16 cellular contexts compared by ENCODE assay signal in the genomic region with DNA sequence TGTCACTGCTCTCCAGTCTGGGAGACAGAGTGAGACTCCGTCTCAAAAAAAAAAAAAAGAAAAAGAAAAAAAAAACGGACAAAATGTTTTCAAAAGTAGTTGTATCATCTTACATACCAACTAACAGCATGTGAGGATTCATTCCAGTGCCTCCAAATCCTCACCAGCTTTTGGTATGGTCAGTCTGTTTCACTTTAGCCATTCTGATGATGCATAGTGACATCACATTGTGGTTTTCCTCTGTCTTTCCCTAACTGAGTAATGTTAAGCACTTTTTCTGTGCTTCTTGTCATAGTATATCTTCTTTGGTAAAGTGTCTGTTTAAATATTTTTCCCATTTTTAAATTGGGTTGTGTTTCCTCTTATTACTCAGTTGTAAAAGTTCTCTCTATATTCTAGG.
DNase-seq lines count a peak whose midpoint lies in the region; ATAC-seq, FAIRE-seq and TF ChIP-seq lines count a peak whose summit lies in the region.
"Had no signal": no experiment of that assay in that cellular context is flagged by ENCODE, and none has a peak within 500 bp of the region (broad histone marks: within the 10 kb centered on the region; RNA-seq: fewer than 3 reads in every experiment).

No MANE protein-coding gene starts in this region.

- TF ChIP-seq CTCF in AG10803 (conservative IDR thresholded peaks at IDR 0.05; ENCODE audit: low read length) (no peak), astrocyte of the spinal cord (IDR thresholded peaks at IDR 0.05; ENCODE audit: low read depth, low read length) (no peak), progenitor cell of endocrine pancreas (IDR thresholded peaks at IDR 0.05; ENCODE audit: unreplicated experiment) (no peak)

- peak; percentile 79 for DNase-seq in AG10803 (ENCODE audit: low read depth)
- DNase-seq in HTR-8/SVneo (ENCODE audit: insufficient read length, low spot score), result peak; percentile 35
- DNase-seq in astrocyte of the spinal cord (ENCODE audit: low read depth, low spot score), result peak; percentile 86
- DNase-seq in iris pigment epithelial cell (ENCODE audit: low read depth), result peak; percentile 92
- DNase-seq in NCI-H1417 treated with DMSO at 0.1 percent for 48 hours (lab: John Stamatoyannopoulos, UW), result no peak
- no peak for DNase-seq in progenitor cell of endocrine pancreas (ENCODE audit: low spot score, unreplicated experiment)
- DNase-seq: activated CD4-positive, alpha-beta memory T cell treated with anti-CD3 and anti-CD28 coated beads, Interleukin-2, amount 10 ng/mL, durations not matched to agents 7 days and 5 days; activated naive CD4-positive, alpha-beta T cell treated with anti-CD3 and anti-CD28 coated beads, Interleukin-2, amount 10 ng/mL, durations not matched to agents 7 days and 5 days; BE2C; cortex of kidney; NCI-H1048; T-helper 9 cell had no signal

- ATAC-seq in HG03039 (IDR thresholded peaks at IDR 0.05; ENCODE audit: unreplicated experiment), result no peak
- ATAC-seq in activated T-helper 17 cell treated with anti-CD3 and anti-CD28 coated beads, Interleukin-2, amount 50 U/mL, for 72 hours (replicated peaks), result no peak

- H3K4me1 Mint-ChIP-seq in progenitor cell of endocrine pancreas (ENCODE audit: low read depth), result peaks cover 2% of the 10 kb centered on the region
- no peaks in the 10 kb centered on the region for H3K4me1 Mint-ChIP-seq in activated T-helper 17 cell treated with anti-CD3 and anti-CD28 coated beads, Interleukin-2, amount 50 U/mL, for 72 hours
- H3K4me1 Mint-ChIP-seq: activated CD4-positive, alpha-beta memory T cell treated with anti-CD3 and anti-CD28 coated beads, Interleukin-2, amount 10 ng/mL, durations not matched to agents 7 days and 5 days; activated naive CD4-positive, alpha-beta T cell treated with anti-CD3 and anti-CD28 coated beads, Interleukin-2, amount 10 ng/mL, durations not matched to agents 7 days and 5 days had no signal

- no peak overlapping the region for H3K27ac Mint-ChIP-seq in progenitor cell of endocrine pancreas
- no peak overlapping the region for H3K27ac Mint-ChIP-seq in activated T-helper 17 cell treated with anti-CD3 and anti-CD28 coated beads, Interleukin-2, amount 50 U/mL, for 72 hours
- H3K27ac Mint-ChIP-seq: activated CD4-positive, alpha-beta memory T cell treated with anti-CD3 and anti-CD28 coated beads, Interleukin-2, amount 10 ng/mL, durations not matched to agents 7 days and 5 days; activated naive CD4-positive, alpha-beta T cell treated with anti-CD3 and anti-CD28 coated beads, Interleukin-2, amount 10 ng/mL, durations not matched to agents 7 days and 5 days had no signal

- in situ Hi-C loops in astrocyte of the spinal cord (cut with HindIII; ENCODE audit: low sequenced_read_pairs), result no loop called here

- no peak overlapping the region for H3K4me3 Mint-ChIP-seq in progenitor cell of endocrine pancreas (ENCODE audit: low read depth)
- no peak overlapping the region for H3K4me3 Mint-ChIP-seq in activated T-helper 17 cell treated with anti-CD3 and anti-CD28 coated beads, Interleukin-2, amount 50 U/mL, for 72 hours
- H3K4me3 Mint-ChIP-seq: activated CD4-positive, alpha-beta memory T cell treated with anti-CD3 and anti-CD28 coated beads, Interleukin-2, amount 10 ng/mL, durations not matched to agents 7 days and 5 days; activated naive CD4-positive, alpha-beta T cell treated with anti-CD3 and anti-CD28 coated beads, Interleukin-2, amount 10 ng/mL, durations not matched to agents 7 days and 5 days had no signal

- peaks cover 12% of the 10 kb centered on the region for H3K27me3 Mint-ChIP-seq in progenitor cell of endocrine pancreas
- H3K27me3 Mint-ChIP-seq in activated T-helper 17 cell treated with anti-CD3 and anti-CD28 coated beads, Interleukin-2, amount 50 U/mL, for 72 hours, result peaks cover 14% of the 10 kb centered on the region
- H3K27me3 Mint-ChIP-seq: activated CD4-positive, alpha-beta memory T cell treated with anti-CD3 and anti-CD28 coated beads, Interleukin-2, amount 10 ng/mL, durations not matched to agents 7 days and 5 days; activated naive CD4-positive, alpha-beta T cell treated with anti-CD3 and anti-CD28 coated beads, Interleukin-2, amount 10 ng/mL, durations not matched to agents 7 days and 5 days had no signal

- no peak overlapping the region for H3K4me3 ChIP-seq in AG10803 (ENCODE audit: low read length)
- H3K4me3 ChIP-seq in astrocyte of the spinal cord (ENCODE audit: low read depth, low read length), result no peak overlapping the region
- H3K4me3 ChIP-seq: hepatocyte, vagina had no signal

- no peaks in the 10 kb centered on the region for H3K36me3 Mint-ChIP-seq in progenitor cell of endocrine pancreas (ENCODE audit: insufficient read depth)
- no peaks in the 10 kb centered on the region for H3K36me3 Mint-ChIP-seq in activated T-helper 17 cell treated with anti-CD3 and anti-CD28 coated beads, Interleukin-2, amount 50 U/mL, for 72 hours (ENCODE audit: low read depth)
- H3K36me3 Mint-ChIP-seq: activated naive CD4-positive, alpha-beta T cell treated with anti-CD3 and anti-CD28 coated beads, Interleukin-2, amount 10 ng/mL, durations not matched to agents 7 days and 5 days had no signal

- FAIRE-seq in HTR-8/SVneo (lab: Jason Lieb, UNC), result no peak

- H3K9me3 Mint-ChIP-seq in progenitor cell of endocrine pancreas (ENCODE audit: low read depth), result no peaks in the 10 kb centered on the region
- no peaks in the 10 kb centered on the region for H3K9me3 Mint-ChIP-seq in activated T-helper 17 cell treated with anti-CD3 and anti-CD28 coated beads, Interleukin-2, amount 50 U/mL, for 72 hours
- H3K9me3 Mint-ChIP-seq: activated CD4-positive, alpha-beta memory T cell treated with anti-CD3 and anti-CD28 coated beads, Interleukin-2, amount 10 ng/mL, durations not matched to agents 7 days and 5 days had no signal

Comparison
In these comparisons a context has a peak if more than half of its experiments do, and no peak if none do; other contexts are left out.
1. DNase-seq: peak in AG10803 (single experiment), HTR-8/SVneo (single experiment), astrocyte of the spinal cord (single experiment) and iris pigment epithelial cell (single experiment); none in NCI-H1417 treated with DMSO at 0.1 percent for 48 hours (single experiment) and progenitor cell of endocrine pancreas (single experiment).